ENCODE assay signal across 24 cellular contexts in genomic region chr3:81898336-81898735, GRCh38.
"Had no signal": no experiment of that assay in that cellular context is flagged by ENCODE, and none has a peak within 500 bp of the region (broad histone marks: within the 10 kb centered on the region; RNA-seq: fewer than 3 reads in every experiment).

No MANE protein-coding gene starts in this region.

- H3K4me3 ChIP-seq: suprapubic skin, testis, thoracic aorta, thyroid gland, tibial artery, tibial nerve, transverse colon, upper lobe of left lung, upper lobe of right lung, uterus, vagina had no signal

- FAIRE-seq: urothelium cell line had no signal

- DNase-seq: stimulated activated CD4-positive, alpha-beta T cell treated with anti-CD3 and anti-CD28 coated beads, Interleukin-2, amount 100 ng/mL, for 48 hours; stimulated activated CD4-positive, alpha-beta T cell treated with anti-CD3 and anti-CD28 coated beads, Interleukin-4, amount 100 ng/mL, for 1 hour; stimulated activated CD4-positive, alpha-beta T cell treated with anti-CD3 and anti-CD28 coated beads, Interleukin-4, amount 100 ng/mL, for 24 hours; stimulated activated CD4-positive, alpha-beta T cell treated with anti-CD3 and anti-CD28 coated beads, Interleukin-4, amount 100 ng/mL, for 4 hours; stimulated activated CD8-positive, alpha-beta memory T cell treated with anti-CD3 and anti-CD28 coated beads, Interleukin-4, amount 100 ng/mL, for 48 hours; stimulated activated naive B cell treated with anti-CD40 and anti-IgM and Interleukin-4, amounts not matched to agents 10 μg/mL and 1 μg/mL and 100 μg/mL, for 72 hours; stimulated activated naive CD4-positive, alpha-beta T cell; stimulated activated naive CD4-positive, alpha-beta T cell treated with Interleukin-2 at 50 U/mL for 16 hours; stimulated activated naive CD8-positive, alpha-beta T cell treated with anti-CD3 and anti-CD28 coated beads, Interleukin-15, amount 100 ng/mL, for 72 hours; stimulated activated naive CD8-positive, alpha-beta T cell treated with anti-CD3 and anti-CD28 coated beads, Interleukin-15, Interleukin-2, amounts not matched to agents 100 U/mL and 50 U/mL, for 24 hours; substantia nigra; testis; thyroid gland; tibial artery; transverse colon; trophoblast cell; upper lobe of left lung; upper lobe of right lung; uterus had no signal

- H3K27me3 ChIP-seq: suprapubic skin, testis, thyroid gland, tibial artery, tibial nerve, transverse colon, upper lobe of left lung, upper lobe of right lung, uterus, vagina had no signal

- H3K27ac ChIP-seq: suprapubic skin, testis, thoracic aorta, thyroid gland, tibial artery, tibial nerve, transverse colon, upper lobe of left lung, upper lobe of right lung, uterus, vagina had no signal

- H3K36me3 ChIP-seq: suprapubic skin, thoracic aorta, thyroid gland, tibial artery, tibial nerve, transverse colon, upper lobe of left lung, upper lobe of right lung, uterus, vagina had no signal

- H3K4me1 ChIP-seq: suprapubic skin, testis, thyroid gland, tibial artery, tibial nerve, transverse colon, upper lobe of left lung, upper lobe of right lung, uterus, vagina had no signal

- H3K9me3 ChIP-seq: suprapubic skin, testis, thoracic aorta, thyroid gland, tibial artery, tibial nerve, transverse colon, upper lobe of left lung, upper lobe of right lung, uterus, vagina had no signal
